34 cellular contexts compared by ENCODE assay signal in genomic region chrX:146385529-146385928, GRCh38.
"Had no signal": no experiment of that assay in that cellular context is flagged by ENCODE, and none has a peak within 500 bp of the region (broad histone marks: within the 10 kb centered on the region; RNA-seq: fewer than 3 reads in every experiment).

No MANE protein-coding gene starts in this region.

- H3K27me3 ChIP-seq: adrenal gland, ascending aorta, body of pancreas, brain microvascular endothelial cell, breast epithelium, cardiac muscle cell had no signal

- H3K4me1 ChIP-seq: adrenal gland, ascending aorta, body of pancreas, breast epithelium had no signal

- H3K27ac ChIP-seq: adrenal gland, ascending aorta, body of pancreas, brain microvascular endothelial cell, breast epithelium, cardiac muscle cell had no signal

- H3K4me3 ChIP-seq: adrenal gland, ascending aorta, body of pancreas, breast epithelium, cardiac muscle cell had no signal

- DNase-seq: activated effector memory CD4-positive, alpha-beta T cell treated with anti-CD3 and anti-CD28 coated beads, Interleukin-2, amount 50 U/mL, for 16 hours; activated effector memory CD4-positive, alpha-beta T cell treated with Interleukin-2 at 50 U/mL for 16 hours; activated gamma-delta T cell; activated gamma-delta T cell treated with Interleukin-2 at 50 U/mL for 16 hours; activated naive CD4-positive, alpha-beta T cell; activated naive CD4-positive, alpha-beta T cell treated with anti-CD3 and anti-CD28 coated beads for 36 hours; activated naive CD4-positive, alpha-beta T cell treated with anti-CD3 and anti-CD28 coated beads, Interleukin-2, amount 10 ng/mL, durations not matched to agents 7 days and 5 days; activated naive CD4-positive, alpha-beta T cell treated with anti-CD3 and anti-CD28 coated beads, Interleukin-2, amount 50 U/mL, for 16 hours; activated naive CD4-positive, alpha-beta T cell treated with Interleukin-2 at 50 U/mL for 16 hours; activated naive CD8-positive, alpha-beta T cell treated with anti-CD3 and anti-CD28 coated beads for 36 hours; activated naive CD8-positive, alpha-beta T cell treated with anti-CD3 and anti-CD28 coated beads, Interleukin-2, amount 10 ng/mL, durations not matched to agents 7 days and 5 days; activated naive CD8-positive, alpha-beta T cell treated with anti-CD3 and anti-CD28 coated beads, Interleukin-2, amount 50 U/mL, for 24 hours; activated T-cell treated with anti-CD3 and anti-CD28 coated beads for 4 hours; activated T-cell treated with anti-CD3 and anti-CD28 coated beads, Interleukin-2, amount 50 U/mL, for 1 hour; activated T-cell treated with anti-CD3 and anti-CD28 coated beads, Interleukin-2, amount 50 U/mL, for 24 hours; activated T-cell treated with anti-CD3 and anti-CD28 coated beads, Interleukin-2, amount 50 U/mL, for 4 hours; activated T-cell treated with anti-CD3 and anti-CD28 coated beads, Interleukin-2, amount 50 U/mL, for 48 hours; activated T-cell treated with anti-CD3 and anti-CD28 coated beads, Interleukin-2, amount 50 U/mL, for 72 hours; adrenal gland; amniotic stem cell; amygdala; anterior cingulate cortex; body of pancreas; brain microvascular endothelial cell; caudate nucleus; central memory CD4-positive, alpha-beta T cell; cerebellar nuclear complex had no signal

- H3K9me3 ChIP-seq: adrenal gland, body of pancreas had no signal

- H3K36me3 ChIP-seq: adrenal gland, ascending aorta, brain microvascular endothelial cell, breast epithelium, cardiac muscle cell had no signal

- ATAC-seq: activated naive CD4-positive, alpha-beta T cell treated with anti-CD3 and anti-CD28 coated beads, Interleukin-2, amount 50 U/mL, for 72 hours; activated naive CD8-positive, alpha-beta T cell treated with anti-CD3 and anti-CD28 coated beads, Interleukin-2, amount 50 U/mL, for 24 hours; activated T-cell treated with anti-CD3 and anti-CD28 coated beads, Interleukin-2, amount 50 U/mL, for 4 hours; activated T-cell treated with anti-CD3 and anti-CD28 coated beads, Interleukin-2, amount 50 U/mL, for 72 hours; activated T-helper 17 cell treated with anti-CD3 and anti-CD28 coated beads, Interleukin-2, amount 50 U/mL, for 72 hours; body of pancreas had no signal

- FAIRE-seq: astrocyte, bronchial epithelial cell had no signal
